Comparison of ENCODE assay signal across 8 cellular contexts in genomic region chr9:101397746-101398334, GRCh38. TPM values are rescaled to one million over a fixed set of nuclear protein-coding genes. Genes with fewer than 3 reads are reported as not detected.
DNase-seq lines count a peak whose midpoint lies in the region; ATAC-seq and TF ChIP-seq lines count a peak whose summit lies in the region.

No MANE protein-coding gene starts in this region.

- H3K27me3 Mint-ChIP-seq in neural crest cell (ENCODE audit: low read depth), result no peaks in the 10 kb centered on the region

- H3K4me3 ChIP-seq in AG04449 (ENCODE audit: low read depth, low read length) (peak overlapping the region; percentile 82), OCI-LY3 (ENCODE audit: low read length) (peak overlapping the region; percentile 83)
- peak overlapping the region; percentile 77 for H3K4me3 ChIP-seq in effector memory CD4-positive, alpha-beta T cell (ENCODE audit: insufficient read depth, low read depth, low read length, poor library complexity, severe bottlenecking)

- peak overlapping the region; percentile 69 for H2AFZ ChIP-seq in OCI-LY3 (ENCODE audit: low read depth, low read length)

- H4K20me1 ChIP-seq in OCI-LY3 (ENCODE audit: insufficient read depth, low read length), result peaks cover 3% of the 10 kb centered on the region

- peak overlapping the region; percentile 78 for H3K9ac ChIP-seq in OCI-LY3 (ENCODE audit: low read length)

- peaks cover 77% of the 10 kb centered on the region for H3K79me2 ChIP-seq in OCI-LY3 (ENCODE audit: low read length)

- peaks cover 17% of the 10 kb centered on the region for H3K4me1 ChIP-seq in OCI-LY3 (ENCODE audit: low read length)
- peaks cover 22% of the 10 kb centered on the region for H3K4me1 ChIP-seq in effector memory CD4-positive, alpha-beta T cell (ENCODE audit: control insufficient read depth, insufficient read depth, low read length, poor library complexity, severe bottlenecking)

- H3K27ac Mint-ChIP-seq in neural crest cell (ENCODE audit: unreplicated experiment), result peak overlapping the region; percentile 100

- CTCF ChIA-PET in AG04449 (lab: Yijun Ruan, JAX), result interaction anchor here (1.4 to 4.5 kb wide), 2 partner anchors 10 to 21 kb away, joined by 3 to 28 read pairs; no protein-coding TSS in a partner anchor

- POLR2A ChIA-PET in AG04449 (lab: Yijun Ruan, JAX), result interaction anchor here (0.9 to 1.1 kb wide), 5 partner anchors 9 to 135 kb away, joined by 3 to 9 read pairs (median 4); partner anchors contain the start of gene RNF20

- H3K4me2 ChIP-seq in OCI-LY3 (ENCODE audit: low read length), result peak overlapping the region; percentile 84

- H3K9me3 Mint-ChIP-seq in neural crest cell, result peaks cover 17% of the 10 kb centered on the region

- H3K36me3 Mint-ChIP-seq in neural crest cell (ENCODE audit: low read depth), result peaks cover 71% of the 10 kb centered on the region

- peak; percentile 0 for ATAC-seq in GM19324 (IDR thresholded peaks at IDR 0.05; ENCODE audit: low FRiP score, unreplicated experiment)

- no peaks in the 10 kb centered on the region for H3K27me3 ChIP-seq in OCI-LY3 (ENCODE audit: low read depth, low read length)
- H3K27me3 ChIP-seq in effector memory CD4-positive, alpha-beta T cell (replicated peaks; ENCODE audit: control insufficient read depth, insufficient read depth, low read length, poor library complexity, severe bottlenecking), result no peaks in the 10 kb centered on the region

- no peak for TF ChIP-seq CTCF in AG04449 (IDR thresholded peaks at IDR 0.05; ENCODE audit: insufficient read depth, low read length, missing control alignments)
- no peak for TF ChIP-seq CTCF in OCI-LY3 (IDR thresholded peaks at IDR 0.05; ENCODE audit: low read depth, low read length)
- no peak for TF ChIP-seq CTCF in neural crest cell (conservative IDR thresholded peaks at IDR 0.05)

- peak overlapping the region; percentile 28 for H3K27ac ChIP-seq in OCI-LY3 (ENCODE audit: low read length)
- peak overlapping the region; percentile 92 for H3K27ac ChIP-seq in effector memory CD4-positive, alpha-beta T cell (ENCODE audit: insufficient read depth, low read length, poor library complexity, severe bottlenecking)

- peaks cover 70% of the 10 kb centered on the region for H3K36me3 ChIP-seq in OCI-LY3 (replicated peaks; ENCODE audit: low read depth, low read length)
- H3K36me3 ChIP-seq in effector memory CD4-positive, alpha-beta T cell (ENCODE audit: control insufficient read depth, insufficient read depth, low read length), result peaks cover 21% of the 10 kb centered on the region

- DNase-seq in AG04449 (ENCODE audit: low read depth, low spot score), result no peak
- no peak for DNase-seq in effector memory CD4-positive, alpha-beta T cell
- DNase-seq in neural crest cell (ENCODE audit: low read depth, low spot score), result no peak
- no peak for DNase-seq in NAMALWA (ENCODE audit: low spot score)
- DNase-seq in NCI-H446 (lab: John Stamatoyannopoulos, UW), result no peak
- no peak for DNase-seq in C1 segment of cervical spinal cord (lab: John Stamatoyannopoulos, UW)

- peaks cover 45% of the 10 kb centered on the region for H3K4me1 Mint-ChIP-seq in neural crest cell

- H3K9me3 ChIP-seq in OCI-LY3 (ENCODE audit: insufficient read depth, low read length), result no peaks in the 10 kb centered on the region
- no peaks in the 10 kb centered on the region for H3K9me3 ChIP-seq in effector memory CD4-positive, alpha-beta T cell (ENCODE audit: control insufficient read depth, low read length)

- H3K4me3 Mint-ChIP-seq in neural crest cell, result peak overlapping the region; percentile 100

RNA-seq across cellular contexts. Expression of gene MRPL50, which starts 0.6 kb away (rescaled TPM):
- 17.3 and 18.6 TPM in 2 replicates for total RNA-seq in neural crest cell

RNA-seq across cellular contexts. Expression of gene ZNF189, which starts 0.8 kb away (rescaled TPM):
- total RNA-seq in neural crest cell, result 23.6 and 24.0 TPM in 2 replicates

RNA-seq across cellular contexts. Expression of gene BAAT, which starts 13.0 kb away (rescaled TPM):
- 0.16 and 0.30 TPM in 2 replicates for total RNA-seq in neural crest cell

RNA-seq across cellular contexts. Expression of gene ALDOB, which starts 37.7 kb away (rescaled TPM):
- not detected in 2 replicates for total RNA-seq in neural crest cell
